ENCODE assay signal across 8 cellular contexts in the genomic region with DNA sequence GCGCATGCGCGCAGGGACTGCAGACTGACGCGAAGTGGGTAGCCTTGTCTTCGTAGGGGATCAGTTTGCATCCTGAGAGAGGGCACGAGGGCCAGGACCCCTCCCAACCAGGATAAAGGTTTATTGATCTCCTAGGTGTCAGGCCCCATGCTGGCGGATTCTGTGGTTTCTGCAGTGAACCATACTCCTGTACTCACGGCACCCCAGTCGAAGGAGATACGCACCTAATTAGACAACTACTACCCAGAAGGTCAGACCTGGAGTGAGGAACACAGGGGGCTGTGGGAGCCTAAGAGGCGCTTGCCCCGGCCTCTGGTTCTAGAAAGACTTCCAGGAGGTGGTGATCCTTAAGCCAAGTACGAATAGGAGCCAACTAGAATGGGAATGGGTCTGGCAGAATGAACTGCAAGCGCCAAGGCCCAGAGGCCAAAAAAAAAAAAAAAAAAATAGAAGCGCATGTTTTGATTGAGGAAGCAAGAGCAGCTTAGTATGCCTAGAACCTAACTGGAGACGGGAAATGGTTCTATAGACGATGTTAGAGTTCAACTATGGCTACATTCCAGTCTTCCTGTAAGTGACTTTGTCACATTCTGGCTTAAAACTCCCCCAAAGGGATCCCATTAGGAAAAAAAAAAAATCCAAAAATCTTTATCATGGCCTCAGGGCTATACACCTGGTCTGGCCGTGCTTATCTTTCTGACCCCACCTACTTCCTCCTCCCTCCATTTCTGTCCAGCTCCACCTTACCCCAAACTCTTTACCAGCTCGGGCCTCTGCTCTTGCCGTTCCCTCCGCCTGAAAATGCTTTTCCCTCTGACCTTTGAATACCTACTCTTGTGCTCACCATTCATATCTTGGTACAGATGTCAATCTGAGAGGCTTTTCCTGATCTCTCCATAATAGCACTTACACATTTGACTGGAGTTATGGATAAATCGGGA. TPM values are rescaled to one million over a fixed set of nuclear protein-coding genes. Genes with fewer than 3 reads are reported as not detected.
DNase-seq lines count a peak whose midpoint lies in the region; ATAC-seq and TF ChIP-seq lines count a peak whose summit lies in the region.

No MANE protein-coding gene starts in this region.

- H3K4me1 Mint-ChIP-seq in activated CD8-positive, alpha-beta memory T cell treated with anti-CD3 and anti-CD28 coated beads, Interleukin-2, amount 10 ng/mL, durations not matched to agents 7 days and 5 days, result peaks cover 28% of the 10 kb centered on the region

- no peaks in the 10 kb centered on the region for H3K9me3 ChIP-seq in skeletal muscle satellite cell (replicated peaks; ENCODE audit: low read length)

- H3K27me3 Mint-ChIP-seq in activated CD8-positive, alpha-beta memory T cell treated with anti-CD3 and anti-CD28 coated beads, Interleukin-2, amount 10 ng/mL, durations not matched to agents 7 days and 5 days, result no peaks in the 10 kb centered on the region

- H3K36me3 Mint-ChIP-seq in activated CD8-positive, alpha-beta memory T cell treated with anti-CD3 and anti-CD28 coated beads, Interleukin-2, amount 10 ng/mL, durations not matched to agents 7 days and 5 days, result no peaks in the 10 kb centered on the region

- H3K27me3 ChIP-seq in skeletal muscle satellite cell (ENCODE audit: control insufficient read depth, insufficient read depth, low read length), result no peaks in the 10 kb centered on the region

- H3K4me1 ChIP-seq in skeletal muscle satellite cell (ENCODE audit: control insufficient read depth, insufficient read depth, low read length), result peaks cover 12% of the 10 kb centered on the region

- H3K4me3 ChIP-seq in fibroblast of the aortic adventitia (ENCODE audit: low read depth, low read length), result peak overlapping the region; percentile 95
- peak overlapping the region; percentile 83 for H3K4me3 ChIP-seq in skeletal muscle satellite cell (ENCODE audit: low read length)

- H3K9ac ChIP-seq in skeletal muscle satellite cell (ENCODE audit: low read depth, low read length), result peak overlapping the region; percentile 91

- ATAC-seq in HG03565 (IDR thresholded peaks at IDR 0.05; ENCODE audit: unreplicated experiment) (peak; percentile 8), HG03097 (IDR thresholded peaks at IDR 0.05; ENCODE audit: low FRiP score, unreplicated experiment) (no peak)
- ATAC-seq in activated CD8-positive, alpha-beta memory T cell treated with anti-CD3 and anti-CD28 coated beads, Interleukin-2, amount 10 ng/mL, durations not matched to agents 7 days and 5 days, result no peak

- CTCF ChIA-PET in activated CD8-positive, alpha-beta memory T cell treated with anti-CD3 and anti-CD28 coated beads, Interleukin-2, amount 10 ng/mL, durations not matched to agents 7 days and 5 days (lab: Charles Lee), result interaction anchor here (1.0 to 1.7 kb wide), 3 partner anchors 23 to 174 kb away, joined by 3 to 4 read pairs (median 3); a partner anchor contains a TSS

- no peak for TF ChIP-seq CTCF in fibroblast of the aortic adventitia (IDR thresholded peaks at IDR 0.05; ENCODE audit: insufficient read depth, low read length)

- H3K9me3 Mint-ChIP-seq in activated CD8-positive, alpha-beta memory T cell treated with anti-CD3 and anti-CD28 coated beads, Interleukin-2, amount 10 ng/mL, durations not matched to agents 7 days and 5 days (ENCODE audit: low read depth), result no peaks in the 10 kb centered on the region

- DNase-seq in activated CD8-positive, alpha-beta memory T cell treated with anti-CD3 and anti-CD28 coated beads, Interleukin-2, amount 10 ng/mL, durations not matched to agents 7 days and 5 days, result peak; percentile 93
- DNase-seq in fibroblast of the aortic adventitia (ENCODE audit: low read depth) (no peak), NCI-H345 treated with DMSO at 0.1 percent for 48 hours (lab: John Stamatoyannopoulos, UW; ENCODE audit: unreplicated experiment) (no peak), DMS53 (lab: John Stamatoyannopoulos, UW) (no peak), AG08396 (ENCODE audit: low spot score) (no peak)

- peak overlapping the region; percentile 89 for H3K4me3 Mint-ChIP-seq in activated CD8-positive, alpha-beta memory T cell treated with anti-CD3 and anti-CD28 coated beads, Interleukin-2, amount 10 ng/mL, durations not matched to agents 7 days and 5 days

- peak overlapping the region; percentile 94 for H3K27ac Mint-ChIP-seq in activated CD8-positive, alpha-beta memory T cell treated with anti-CD3 and anti-CD28 coated beads, Interleukin-2, amount 10 ng/mL, durations not matched to agents 7 days and 5 days

- peak overlapping the region; percentile 87 for H3K4me2 ChIP-seq in skeletal muscle satellite cell (ENCODE audit: low read length)

- H3K36me3 ChIP-seq in skeletal muscle satellite cell (ENCODE audit: insufficient read depth, low read length), result no peaks in the 10 kb centered on the region

RNA-seq across cellular contexts. Expression of a gene that starts 0.9 kb away (rescaled TPM):
- total RNA-seq in activated CD8-positive, alpha-beta memory T cell treated with anti-CD3 and anti-CD28 coated beads, Interleukin-2, amount 10 ng/mL, durations not matched to agents 7 days and 5 days, result 10 to 100 TPM; 23.0 to 23.2 TPM
- total RNA-seq in fibroblast of the aortic adventitia (ENCODE audit: low replicate concordance), result 14.0 and 34.8 TPM in 2 replicates
- 16.7 and 22.1 TPM in 2 replicates for total RNA-seq in skeletal muscle satellite cell (2012; rRNA removed)

RNA-seq across cellular contexts. Expression of a gene that starts 8.4 kb away (rescaled TPM):
- total RNA-seq in activated CD8-positive, alpha-beta memory T cell treated with anti-CD3 and anti-CD28 coated beads, Interleukin-2, amount 10 ng/mL, durations not matched to agents 7 days and 5 days, result under 1 TPM; 0.37 to 0.79 TPM
- total RNA-seq in fibroblast of the aortic adventitia (ENCODE audit: low replicate concordance), result 0.09 TPM in 1 of 2 replicates, not detected in the other
- total RNA-seq in skeletal muscle satellite cell (2012; rRNA removed), result not detected in 2 replicates

RNA-seq across cellular contexts. Expression of a gene that starts 19.3 kb away (rescaled TPM):
- under 1 TPM; 0.09 to 0.12 TPM for total RNA-seq in activated CD8-positive, alpha-beta memory T cell treated with anti-CD3 and anti-CD28 coated beads, Interleukin-2, amount 10 ng/mL, durations not matched to agents 7 days and 5 days
- 0.27 and 1.1 TPM in 2 replicates for total RNA-seq in fibroblast of the aortic adventitia (ENCODE audit: low replicate concordance)
- total RNA-seq in skeletal muscle satellite cell (2012; rRNA removed), result 0.25 and 1.1 TPM in 2 replicates

RNA-seq across cellular contexts. Expression of a gene that starts 23.9 kb away (rescaled TPM):
- total RNA-seq in activated CD8-positive, alpha-beta memory T cell treated with anti-CD3 and anti-CD28 coated beads, Interleukin-2, amount 10 ng/mL, durations not matched to agents 7 days and 5 days, result 10 to 100 TPM; 18.6 to 21.3 TPM
- 10.0 and 10.3 TPM in 2 replicates for total RNA-seq in fibroblast of the aortic adventitia (ENCODE audit: low replicate concordance)
- 8.9 and 15.3 TPM in 2 replicates for total RNA-seq in skeletal muscle satellite cell (2012; rRNA removed)

RNA-seq across cellular contexts. Expression of a gene that starts 24.4 kb away (rescaled TPM):
- 10 to 100 TPM; 12.9 to 23.0 TPM for total RNA-seq in activated CD8-positive, alpha-beta memory T cell treated with anti-CD3 and anti-CD28 coated beads, Interleukin-2, amount 10 ng/mL, durations not matched to agents 7 days and 5 days
- 17.5 and 32.3 TPM in 2 replicates for total RNA-seq in fibroblast of the aortic adventitia (ENCODE audit: low replicate concordance)
- 12.7 and 14.7 TPM in 2 replicates for total RNA-seq in skeletal muscle satellite cell (2012; rRNA removed)
